In genomic region chr19:57103573-57104277, GRCh38 we compare ENCODE assay signal across 8 cellular contexts. TPM values are rescaled to one million over a fixed set of nuclear protein-coding genes. Genes with fewer than 3 reads are reported as not detected.
DNase-seq lines count a peak whose midpoint lies in the region; ATAC-seq and TF ChIP-seq lines count a peak whose summit lies in the region.

No MANE protein-coding gene starts in this region.

- peaks cover 0 to 5% of the 10 kb centered on the region in 2 donors for H3K9me3 ChIP-seq in breast epithelium

- ATAC-seq in GM18861 (IDR thresholded peaks at IDR 0.05; ENCODE audit: unreplicated experiment) (no peak), GM19328 (IDR thresholded peaks at IDR 0.05; ENCODE audit: unreplicated experiment) (no peak)

- DNase-seq in GM04504 (ENCODE audit: low read depth) (peak; percentile 44), MV-4-11 (lab: John Stamatoyannopoulos, UW) (peak; percentile 70), breast epithelium (ENCODE audit: low spot score in 2 of 2) (peak in 1 of 2 donors; percentile 44), kidney epithelial cell (ENCODE audit: low read depth) (no peak)
- peak; percentile 26 to 32 for DNase-seq in stimulated activated CD4-positive, alpha-beta T cell treated with anti-CD3 and anti-CD28 coated beads, Interleukin-1b, Interleukin-23, amount 100 ng/mL, for 4 hours (ENCODE audit: low read depth in 2 of 2)

- H3K27ac ChIP-seq in VCaP (peak overlapping the region; percentile 27; the same call in 1 of the 2 replicates), breast epithelium (no peak overlapping the region)

- H3K4me1 ChIP-seq in breast epithelium = no peaks in the 10 kb centered on the region

- H3K4me3 ChIP-seq in breast epithelium (peak overlapping the region in 2 of 3 donors; percentile 15 to 49), kidney epithelial cell (ENCODE audit: low read depth, low read length) (no peak overlapping the region)

- TF ChIP-seq CTCF in VCaP (conservative IDR thresholded peaks at IDR 0.05) = peak; percentile 93
- TF ChIP-seq CTCF in breast epithelium (IDR thresholded peaks at IDR 0.05) = peak; percentile 63 to 88 (median 75)
- peak; percentile 50 for TF ChIP-seq CTCF in kidney epithelial cell (IDR thresholded peaks at IDR 0.05; ENCODE audit: insufficient read depth, low read length, poor library complexity, severe bottlenecking)

- peaks cover 11 to 29% of the 10 kb centered on the region in 2 donors for H3K27me3 ChIP-seq in breast epithelium
- H3K27me3 ChIP-seq in kidney epithelial cell (ENCODE audit: control insufficient read depth, insufficient read depth, low read length) = peaks cover 2% of the 10 kb centered on the region

- intact Hi-C loops in breast epithelium (cut with DNase I; ENCODE audit: low total_unique reads) = loop anchor here (10.0 kb wide), 1 partner anchor 1301 kb away; the partner anchor contains the start of gene ZNF584

- H3K36me3 ChIP-seq in breast epithelium (no peaks in the 10 kb centered on the region), kidney epithelial cell (ENCODE audit: control insufficient read depth, insufficient read depth, low read length) (no peaks in the 10 kb centered on the region)

- no peak for TF ChIP-seq POLR2A in breast epithelium (IDR thresholded peaks at IDR 0.05)

RNA-seq across cellular contexts. Expression of gene USP29, which starts 16.1 kb away (rescaled TPM):
- total RNA-seq in breast epithelium (not detected), kidney epithelial cell (not detected in 2 replicates)

RNA-seq across cellular contexts. Expression of gene ZIM3, which starts 41.3 kb away (rescaled TPM):
- total RNA-seq in breast epithelium (not detected), kidney epithelial cell (not detected in 2 replicates)
